ENCODE assay signal across 8 cellular contexts in the genomic region with DNA sequence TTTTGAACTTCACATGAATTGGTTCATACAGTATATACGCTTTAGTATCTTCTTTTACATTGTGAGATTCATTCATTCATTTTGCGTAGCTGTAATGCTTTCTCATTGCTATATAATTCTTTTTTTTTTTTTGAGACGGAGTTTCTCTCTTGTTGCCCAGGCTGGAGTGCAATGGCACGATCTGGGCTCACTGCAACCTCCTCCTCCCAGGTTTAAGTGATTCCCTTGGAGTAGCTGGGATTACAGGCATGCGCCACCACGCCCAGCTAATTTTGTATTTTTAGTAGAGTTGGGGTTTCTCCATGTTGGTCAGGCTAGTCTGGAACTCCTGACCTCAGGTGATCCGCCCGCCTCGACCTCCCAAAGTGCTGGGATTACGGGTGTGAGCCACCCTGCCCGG. TPM values are rescaled to one million over a fixed set of nuclear protein-coding genes. Genes with fewer than 3 reads are reported as not detected.
DNase-seq lines count a peak whose midpoint lies in the region; ATAC-seq, FAIRE-seq and TF ChIP-seq lines count a peak whose summit lies in the region.
"Not testable (repeated sequence)": the region's sequence is repeated elsewhere in the genome, so short reads cannot be mapped to it uniquely, and the experiment has no call there.

No MANE protein-coding gene starts in this region.

- not testable (repeated sequence) for H3K36me3 ChIP-seq in A673 (ENCODE audit: insufficient read depth, low read length, poor library complexity, severe bottlenecking); GM23248 (ENCODE audit: low read depth); NT2/D1 (ENCODE audit: insufficient read depth, insufficient read length, low read length); fibroblast of lung (ENCODE audit: control insufficient read depth, insufficient read depth, low read length); psoas muscle (ENCODE audit: insufficient read depth in 1 of 2, low read depth in 1 of 2)
- peaks cover 17% of the 10 kb centered on the region for H3K36me3 ChIP-seq in K562 (ENCODE audit: control insufficient read depth, insufficient read depth, low read length)

- DNase-seq in A673 (ENCODE audit: low spot score); GM23248; NT2/D1 (ENCODE audit: low read depth, low spot score); activated CD4-positive, alpha-beta memory T cell treated with anti-CD3 and anti-CD28 coated beads, Interleukin-2, amount 10 ng/mL, durations not matched to agents 7 days and 5 days; K562 (ENCODE audit: extremely low read depth in 1 of 4, low spot score in 3 of 4); fibroblast of lung (ENCODE audit: low read depth in 2 of 2); memory B cell (ENCODE audit: low spot score in 2 of 2); psoas muscle: not testable (repeated sequence)

- H3K4me1 ChIP-seq in A673 (ENCODE audit: insufficient read depth, low read length, poor library complexity, severe bottlenecking); GM23248 (ENCODE audit: insufficient read depth); NT2/D1 (ENCODE audit: insufficient read depth, insufficient read length); fibroblast of lung (ENCODE audit: control insufficient read depth, extremely low read depth, insufficient read depth, low read length): not testable (repeated sequence)
- H3K4me1 ChIP-seq in K562 (replicated peaks in 1 of 2; ENCODE audit: control insufficient read depth in 2 of 2, insufficient read depth in 2 of 2, low read length in 2 of 2) (peaks cover 11 to 28% of the 10 kb centered on the region in 2 experiments), psoas muscle (peaks cover 38% of the 10 kb centered on the region)

- intact Hi-C loops in A673 (cut with micrococcal nuclease; ENCODE audit: unreplicated experiment); K562 (cut with micrococcal nuclease); psoas muscle (cut with DNase I): not testable (repeated sequence)

- not testable (repeated sequence) for H3K9me2 ChIP-seq in GM23248 (ENCODE audit: insufficient read depth)

- 89 to 90% methylated on average over 11 of the region's 11 CpGs for WGBS in GM23248 (ENCODE audit: low coverage in 1 of 2, low lambda C conversion rate in 2 of 2, missing lambda C conversion rate in 2 of 2), 2 experiments
- under 1% methylated on average over 10 of the region's 11 CpGs for WGBS in K562 (ENCODE audit: insufficient coverage, low coverage, missing lambda C conversion rate)
- WGBS in psoas muscle, 3 donors, result 59 to 76% (median 66%) methylated on average over 11 of the region's 11 CpGs

- H3K27me3 Mint-ChIP-seq in activated CD4-positive, alpha-beta memory T cell treated with anti-CD3 and anti-CD28 coated beads, Interleukin-2, amount 10 ng/mL, durations not matched to agents 7 days and 5 days; memory B cell: not testable (repeated sequence)

- H3K9me3 Mint-ChIP-seq in activated CD4-positive, alpha-beta memory T cell treated with anti-CD3 and anti-CD28 coated beads, Interleukin-2, amount 10 ng/mL, durations not matched to agents 7 days and 5 days; memory B cell: not testable (repeated sequence)

- H4K20me1 ChIP-seq in GM23248 (ENCODE audit: insufficient read depth); K562 (replicated peaks; ENCODE audit: control insufficient read depth, insufficient read depth, low read length); fibroblast of lung (ENCODE audit: control insufficient read depth, extremely low read depth, insufficient read depth, low read length): not testable (repeated sequence)

- H3K9me3 ChIP-seq in A673 (ENCODE audit: low read depth, low read length, poor library complexity, severe bottlenecking); GM23248 (ENCODE audit: low read depth); NT2/D1 (ENCODE audit: insufficient read depth, low read length); K562 (replicated peaks; ENCODE audit: control insufficient read depth, insufficient read depth, low read depth, low read length); fibroblast of lung (ENCODE audit: control insufficient read depth, insufficient read depth, low read depth, low read length); psoas muscle: not testable (repeated sequence)

- H3K27ac Mint-ChIP-seq in activated CD4-positive, alpha-beta memory T cell treated with anti-CD3 and anti-CD28 coated beads, Interleukin-2, amount 10 ng/mL, durations not matched to agents 7 days and 5 days; memory B cell: not testable (repeated sequence)

- H3K4me2 ChIP-seq in GM23248 (ENCODE audit: unreplicated experiment) (peak overlapping the region; percentile 92), K562 (ENCODE audit: insufficient read depth, low read length) (peak overlapping the region; percentile 78), fibroblast of lung (ENCODE audit: extremely low read depth, insufficient read depth, low read length) (peak overlapping the region; percentile 59)

- not testable (repeated sequence) for TF ChIP-seq CTCF in A673 (conservative IDR thresholded peaks at IDR 0.05; ENCODE audit: low read depth, low read length); K562 (IDR thresholded peaks at IDR 0.05 in 2 of 3, conservative IDR thresholded peaks at IDR 0.05 in 1 of 3; ENCODE audit: insufficient read depth in 2 of 3, low read depth in 1 of 3, low read length in 3 of 3); fibroblast of lung (conservative IDR thresholded peaks at IDR 0.05 in 1 of 2, IDR thresholded peaks at IDR 0.05 in 1 of 2; ENCODE audit: low read depth in 1 of 2, low read length in 2 of 2); psoas muscle (IDR thresholded peaks at IDR 0.05)

- H3K79me2 ChIP-seq in GM23248 (ENCODE audit: insufficient read depth) (peaks cover 69% of the 10 kb centered on the region), K562 (ENCODE audit: control insufficient read depth, insufficient read depth, low read length) (peaks cover 88% of the 10 kb centered on the region), fibroblast of lung (ENCODE audit: control insufficient read depth, insufficient read depth, low read length) (peaks cover 37% of the 10 kb centered on the region)

- H3K9ac ChIP-seq in GM23248, result peak overlapping the region; percentile 90
- not testable (repeated sequence) for H3K9ac ChIP-seq in NT2/D1 (ENCODE audit: insufficient read length, low read depth); fibroblast of lung (ENCODE audit: insufficient read depth, low read length)
- H3K9ac ChIP-seq in K562 (ENCODE audit: insufficient read depth in 1 of 2, low read depth in 2 of 2, low read length in 2 of 2), result peak overlapping the region; percentile 82 to 93

- POLR2A ChIA-PET in A673 (lab: Charles Lee; ENCODE audit: low non-redundant PET), result not testable (repeated sequence)
- POLR2A ChIA-PET in activated CD4-positive, alpha-beta memory T cell treated with anti-CD3 and anti-CD28 coated beads, Interleukin-2, amount 10 ng/mL, durations not matched to agents 7 days and 5 days (lab: Charles Lee), result interaction anchor here (0.6 to 2.7 kb wide), 7 partner anchors 15 to 268 kb away, joined by 3 to 19 read pairs (median 4); a partner anchor contains a TSS
- POLR2A ChIA-PET in K562 (lab: Yijun Ruan, JAX), result interaction anchor here (1.0 to 13.6 kb wide), 2 partner anchors 11 to 14 kb away, joined by 4 to 134 read pairs; no protein-coding TSS in a partner anchor

- CTCF ChIA-PET in A673 (lab: Charles Lee); K562 (lab: Yijun Ruan, JAX; ENCODE audit: low intra/inter-chr PET ratio): not testable (repeated sequence)
- CTCF ChIA-PET in activated CD4-positive, alpha-beta memory T cell treated with anti-CD3 and anti-CD28 coated beads, Interleukin-2, amount 10 ng/mL, durations not matched to agents 7 days and 5 days (lab: Charles Lee), result interaction anchor here (2.6 kb wide), 1 partner anchor 20 kb away, joined by 12 read pairs; no protein-coding TSS in a partner anchor

- not testable (repeated sequence) for H3K27me3 ChIP-seq in A673 (replicated peaks; ENCODE audit: insufficient read depth, low read depth, low read length, poor library complexity); GM23248 (replicated peaks; ENCODE audit: insufficient read depth); NT2/D1 (ENCODE audit: insufficient read depth, insufficient read length); K562 (ENCODE audit: control insufficient read depth in 2 of 2, insufficient read depth in 2 of 2, low read length in 2 of 2); fibroblast of lung (ENCODE audit: control insufficient read depth, insufficient read depth, low read length); psoas muscle (ENCODE audit: insufficient read depth in 3 of 3, low read length in 2 of 3)

- not testable (repeated sequence) for H3K9me1 ChIP-seq in K562 (ENCODE audit: control insufficient read depth, insufficient read depth, low read length)

- H3F3A ChIP-seq in GM23248 (ENCODE audit: insufficient read depth), result peaks cover 15% of the 10 kb centered on the region

- H3K4me1 Mint-ChIP-seq in activated CD4-positive, alpha-beta memory T cell treated with anti-CD3 and anti-CD28 coated beads, Interleukin-2, amount 10 ng/mL, durations not matched to agents 7 days and 5 days, result peaks cover 49% of the 10 kb centered on the region
- H3K4me1 Mint-ChIP-seq in memory B cell, result peaks cover 26% of the 10 kb centered on the region

- not testable (repeated sequence) for TF ChIP-seq RAD21 in K562 (CRISPR knock-in tag; conservative IDR thresholded peaks at IDR 0.05 in 1 of 2, IDR thresholded peaks at IDR 0.05 in 1 of 2)

- ATAC-seq in K562, result peak; percentile 11
- ATAC-seq in memory B cell (ENCODE audit: low read depth); psoas muscle: not testable (repeated sequence)

- peak overlapping the region; percentile 86 for H3K4me3 ChIP-seq in A673 (ENCODE audit: low read depth, low read length, poor library complexity, severe bottlenecking)
- H3K4me3 ChIP-seq in GM23248, result peak overlapping the region; percentile 89
- peak overlapping the region; percentile 88 for H3K4me3 ChIP-seq in NT2/D1 (ENCODE audit: insufficient read length, low read depth)
- peak overlapping the region; percentile 65 for H3K4me3 ChIP-seq in K562
- H3K4me3 ChIP-seq in fibroblast of lung (replicated peaks in 1 of 4; ENCODE audit: control extremely low read depth in 1 of 4, insufficient read depth in 1 of 4, low read depth in 3 of 4, low read length in 4 of 4), result peak overlapping the region; percentile 69 to 93 (median 84)
- peak overlapping the region; percentile 93 for H3K4me3 ChIP-seq in psoas muscle

- H3K27ac ChIP-seq in A673 (ENCODE audit: low read depth, low read length, poor library complexity, severe bottlenecking) (peak overlapping the region; percentile 89), K562 (ENCODE audit: extremely low read depth, low read depth, low read length) (peak overlapping the region; percentile 83), psoas muscle (peak overlapping the region; percentile 90)
- H3K27ac ChIP-seq in GM23248; fibroblast of lung (ENCODE audit: insufficient read depth, low read length): not testable (repeated sequence)

- H3K4me3 Mint-ChIP-seq in activated CD4-positive, alpha-beta memory T cell treated with anti-CD3 and anti-CD28 coated beads, Interleukin-2, amount 10 ng/mL, durations not matched to agents 7 days and 5 days, result peak overlapping the region; percentile 99
- peak overlapping the region; percentile 99 for H3K4me3 Mint-ChIP-seq in memory B cell

- not testable (repeated sequence) for H3K36me3 Mint-ChIP-seq in activated CD4-positive, alpha-beta memory T cell treated with anti-CD3 and anti-CD28 coated beads, Interleukin-2, amount 10 ng/mL, durations not matched to agents 7 days and 5 days (ENCODE audit: low read depth); memory B cell

- TF ChIP-seq EP300 in K562 (IDR thresholded peaks at IDR 0.05; ENCODE audit: low read length), result not testable (repeated sequence)

- in situ Hi-C loops in GM23248 (cut with MboI); K562 (cut with MboI): not testable (repeated sequence)

- not testable (repeated sequence) for BruUV-seq in A673 (replicated peaks; lab: Mats Ljungman, UMichigan); K562 (replicated peaks; lab: Mats Ljungman, UMichigan)

- not testable (repeated sequence) for FAIRE-seq in K562 (lab: Jason Lieb, UNC)

- TF ChIP-seq POLR2A in K562 (conservative IDR thresholded peaks at IDR 0.05), result not testable (repeated sequence)

- H2AFZ ChIP-seq in GM23248; K562 (ENCODE audit: low read depth, low read length); fibroblast of lung (ENCODE audit: low read length): not testable (repeated sequence)

RNA-seq across cellular contexts. Expression of a gene that starts 1.3 kb away (rescaled TPM):
- total RNA-seq in A673 (2021) (81.9 and 97.7 TPM in 2 replicates), K562 (2014; rRNA removed) (85.5 and 118 TPM in 2 replicates), K562 (2014; rRNA removed; fragmentation: Illumina TruSeq; extraction: Trizol) (210 and 223 TPM in 2 replicates), K562 (2015; rRNA removed; fragmentation: Illumina TruSeq; extraction: Trizol) (156 and 159 TPM in 2 replicates), K562 (2021) (100 and 120 TPM in 2 replicates), fibroblast of lung (19.5 and 23.6 TPM in 2 replicates), psoas muscle (10 to 100 TPM; 39.7 to 67.4 (median 47.9) TPM)
- 17.3 and 18.9 TPM in 2 replicates for total RNA-seq in GM23248 (2014; rRNA removed; shearing (Covaris generic))
- polyA plus RNA-seq in GM23248 (2016; fragmentation: Nextera tagmentation; extraction: Ambion mirVana) (45.2 and 46.2 TPM in 2 replicates), K562 (2011; rRNA removed) (159 and 254 TPM in 2 replicates), K562 (2014; fragmentation: Illumina TruSeq; extraction: Trizol) (233 and 247 TPM in 2 replicates), K562 (2014; fragmentation: Nextera tagmentation; extraction: Ambion mirVana) (100 to 1,000 TPM; 166 to 180 TPM), K562 (2014; rRNA removed) (229 and 236 TPM in 2 replicates), fibroblast of lung (51.9 and 55.2 TPM in 2 replicates), psoas muscle (10 to 100 TPM; 46.3 to 94.7 (median 65.8) TPM)
- total RNA-seq in activated CD4-positive, alpha-beta memory T cell treated with anti-CD3 and anti-CD28 coated beads, Interleukin-2, amount 10 ng/mL, durations not matched to agents 7 days and 5 days, result 10 to 100 TPM; 46.0 to 47.6 TPM
- 24.4 and 30.0 TPM in 2 replicates for total RNA-seq in K562 (2011; cell fraction: chromatin; rRNA removed; ENCODE audit: low replicate concordance)
- 37.7 and 42.0 TPM in 2 replicates for total RNA-seq in K562 (2011; cell fraction: nucleolus; rRNA removed)
- 29.3 and 30.0 TPM in 2 replicates for total RNA-seq in K562 (2011; cell fraction: nucleoplasm; rRNA removed)
- polyA plus RNA-seq in K562 (2011; cell fraction: cytosol; rRNA removed), result 140 and 222 TPM in 2 replicates
- 80.2 and 83.9 TPM in 2 replicates for polyA plus RNA-seq in K562 (2011; cell fraction: nucleus; rRNA removed)
- polyA plus RNA-seq in K562 (2012), result 79.4 and 107 TPM in 2 replicates
- 52.6 and 74.0 TPM in 2 replicates for polyA minus RNA-seq in K562 (2011; rRNA and poly(A)+ RNA removed)
- 36.0 and 50.0 TPM in 2 replicates for polyA minus RNA-seq in K562 (2011; cell fraction: cytosol; rRNA and poly(A)+ RNA removed)
- polyA minus RNA-seq in K562 (2011; cell fraction: nucleus; rRNA and poly(A)+ RNA removed), result 21.9 and 31.7 TPM in 2 replicates
- polyA plus RNA-seq in fibroblast of lung (2012), result 37.6 and 38.9 TPM in 2 replicates
- polyA minus RNA-seq in fibroblast of lung (ENCODE audit: low replicate concordance), result 47.3 and 79.4 TPM in 2 replicates

RNA-seq across cellular contexts. Expression of a gene that starts 5.3 kb away (rescaled TPM):
- total RNA-seq in A673 (2021) (172 and 174 TPM in 2 replicates), K562 (2014; rRNA removed) (117 and 121 TPM in 2 replicates), K562 (2014; rRNA removed; fragmentation: Illumina TruSeq; extraction: Trizol) (136 and 150 TPM in 2 replicates), K562 (2015; rRNA removed; fragmentation: Illumina TruSeq; extraction: Trizol) (113 and 119 TPM in 2 replicates), K562 (2021) (154 and 160 TPM in 2 replicates), fibroblast of lung (37.5 and 47.1 TPM in 2 replicates), psoas muscle (100 to 1,000 TPM; 141 to 272 (median 167) TPM)
- total RNA-seq in GM23248 (2014; rRNA removed; shearing (Covaris generic)), result 46.4 and 60.4 TPM in 2 replicates
- polyA plus RNA-seq in GM23248 (2016; fragmentation: Nextera tagmentation; extraction: Ambion mirVana) (75.4 and 76.3 TPM in 2 replicates), K562 (2011; rRNA removed) (84.5 and 140 TPM in 2 replicates), K562 (2014; fragmentation: Illumina TruSeq; extraction: Trizol) (146 and 184 TPM in 2 replicates), K562 (2014; fragmentation: Nextera tagmentation; extraction: Ambion mirVana) (100 to 1,000 TPM; 153 to 294 TPM), K562 (2014; rRNA removed) (138 and 150 TPM in 2 replicates), fibroblast of lung (52.7 and 60.5 TPM in 2 replicates), psoas muscle (100 to 1,000 TPM; 132 to 185 (median 148) TPM)
- total RNA-seq in activated CD4-positive, alpha-beta memory T cell treated with anti-CD3 and anti-CD28 coated beads, Interleukin-2, amount 10 ng/mL, durations not matched to agents 7 days and 5 days, result 100 to 1,000 TPM; 144 to 147 TPM
- 126 and 186 TPM in 2 replicates for total RNA-seq in K562 (2011; cell fraction: chromatin; rRNA removed; ENCODE audit: low replicate concordance)
- 67.8 and 69.7 TPM in 2 replicates for total RNA-seq in K562 (2011; cell fraction: nucleolus; rRNA removed)
- total RNA-seq in K562 (2011; cell fraction: nucleoplasm; rRNA removed), result 91.2 and 93.2 TPM in 2 replicates
- polyA plus RNA-seq in K562 (2011; cell fraction: cytosol; rRNA removed), result 58.0 and 63.5 TPM in 2 replicates
- polyA plus RNA-seq in K562 (2011; cell fraction: nucleus; rRNA removed), result 45.7 and 56.5 TPM in 2 replicates
- polyA plus RNA-seq in K562 (2012), result 116 and 117 TPM in 2 replicates
- 120 and 149 TPM in 2 replicates for polyA minus RNA-seq in K562 (2011; rRNA and poly(A)+ RNA removed)
- 57.3 and 73.7 TPM in 2 replicates for polyA minus RNA-seq in K562 (2011; cell fraction: cytosol; rRNA and poly(A)+ RNA removed)
- polyA minus RNA-seq in K562 (2011; cell fraction: nucleus; rRNA and poly(A)+ RNA removed), result 37.7 and 46.2 TPM in 2 replicates
- 59.1 and 75.9 TPM in 2 replicates for polyA plus RNA-seq in fibroblast of lung (2012)
- polyA minus RNA-seq in fibroblast of lung (ENCODE audit: low replicate concordance), result 15.5 and 32.9 TPM in 2 replicates
